ENCODE assay signal across 1 cellular context in the genomic region with DNA sequence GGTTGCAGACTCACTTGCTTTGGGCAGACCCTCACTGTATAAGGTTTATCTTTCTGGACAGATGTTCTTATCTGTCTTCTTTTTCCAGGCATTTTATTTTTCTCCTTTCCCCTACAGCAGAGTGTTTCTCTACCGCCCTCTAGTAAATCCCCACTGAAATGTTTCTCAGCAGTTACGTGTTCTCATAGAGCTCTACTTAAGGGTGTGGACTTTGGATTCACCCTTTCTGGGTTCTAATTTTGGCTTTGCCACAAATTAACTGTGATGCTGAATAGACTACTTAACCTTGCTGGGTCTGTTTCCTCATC.
TF ChIP-seq lines count a peak whose summit lies in the region.

No MANE protein-coding gene starts in this region.

TF ChIP-seq in K562, 482 proteins besides CTCF, POLR2A, EP300 and RAD21 (continued from another document and continues in another):
- peak; percentile 91 for TF ChIP-seq NBN (IDR thresholded peaks at IDR 0.05; ENCODE audit: low read depth)
- TF ChIP-seq, protein P1, sequence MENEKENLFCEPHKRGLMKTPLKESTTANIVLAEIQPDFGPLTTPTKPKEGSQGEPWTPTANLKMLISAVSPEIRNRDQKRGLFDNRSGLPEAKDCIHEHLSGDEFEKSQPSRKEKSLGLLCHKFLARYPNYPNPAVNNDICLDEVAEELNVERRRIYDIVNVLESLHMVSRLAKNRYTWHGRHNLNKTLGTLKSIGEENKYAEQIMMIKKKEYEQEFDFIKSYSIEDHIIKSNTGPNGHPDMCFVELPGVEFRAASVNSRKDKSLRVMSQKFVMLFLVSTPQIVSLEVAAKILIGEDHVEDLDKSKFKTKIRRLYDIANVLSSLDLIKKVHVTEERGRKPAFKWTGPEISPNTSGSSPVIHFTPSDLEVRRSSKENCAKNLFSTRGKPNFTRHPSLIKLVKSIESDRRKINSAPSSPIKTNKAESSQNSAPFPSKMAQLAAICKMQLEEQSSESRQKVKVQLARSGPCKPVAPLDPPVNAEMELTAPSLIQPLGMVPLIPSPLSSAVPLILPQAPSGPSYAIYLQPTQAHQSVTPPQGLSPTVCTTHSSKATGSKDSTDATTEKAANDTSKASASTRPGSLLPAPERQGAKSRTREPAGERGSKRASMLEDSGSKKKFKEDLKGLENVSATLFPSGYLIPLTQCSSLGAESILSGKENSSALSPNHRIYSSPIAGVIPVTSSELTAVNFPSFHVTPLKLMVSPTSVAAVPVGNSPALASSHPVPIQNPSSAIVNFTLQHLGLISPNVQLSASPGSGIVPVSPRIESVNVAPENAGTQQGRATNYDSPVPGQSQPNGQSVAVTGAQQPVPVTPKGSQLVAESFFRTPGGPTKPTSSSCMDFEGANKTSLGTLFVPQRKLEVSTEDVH (IDR thresholded peaks at IDR 0.05; ENCODE audit: low read depth, partially characterized antibody), result peak; percentile 37
- peak; percentile 50 for TF ChIP-seq HDAC3 (IDR thresholded peaks at IDR 0.05; ENCODE audit: borderline replicate concordance, partially characterized antibody)
- TF ChIP-seq ATF1 (CRISPR knock-in tag; IDR thresholded peaks at IDR 0.05), result no peak
- TF ChIP-seq ATF1 (tag; IDR thresholded peaks at IDR 0.05), result peak; percentile 42
- TF ChIP-seq, protein P2, sequence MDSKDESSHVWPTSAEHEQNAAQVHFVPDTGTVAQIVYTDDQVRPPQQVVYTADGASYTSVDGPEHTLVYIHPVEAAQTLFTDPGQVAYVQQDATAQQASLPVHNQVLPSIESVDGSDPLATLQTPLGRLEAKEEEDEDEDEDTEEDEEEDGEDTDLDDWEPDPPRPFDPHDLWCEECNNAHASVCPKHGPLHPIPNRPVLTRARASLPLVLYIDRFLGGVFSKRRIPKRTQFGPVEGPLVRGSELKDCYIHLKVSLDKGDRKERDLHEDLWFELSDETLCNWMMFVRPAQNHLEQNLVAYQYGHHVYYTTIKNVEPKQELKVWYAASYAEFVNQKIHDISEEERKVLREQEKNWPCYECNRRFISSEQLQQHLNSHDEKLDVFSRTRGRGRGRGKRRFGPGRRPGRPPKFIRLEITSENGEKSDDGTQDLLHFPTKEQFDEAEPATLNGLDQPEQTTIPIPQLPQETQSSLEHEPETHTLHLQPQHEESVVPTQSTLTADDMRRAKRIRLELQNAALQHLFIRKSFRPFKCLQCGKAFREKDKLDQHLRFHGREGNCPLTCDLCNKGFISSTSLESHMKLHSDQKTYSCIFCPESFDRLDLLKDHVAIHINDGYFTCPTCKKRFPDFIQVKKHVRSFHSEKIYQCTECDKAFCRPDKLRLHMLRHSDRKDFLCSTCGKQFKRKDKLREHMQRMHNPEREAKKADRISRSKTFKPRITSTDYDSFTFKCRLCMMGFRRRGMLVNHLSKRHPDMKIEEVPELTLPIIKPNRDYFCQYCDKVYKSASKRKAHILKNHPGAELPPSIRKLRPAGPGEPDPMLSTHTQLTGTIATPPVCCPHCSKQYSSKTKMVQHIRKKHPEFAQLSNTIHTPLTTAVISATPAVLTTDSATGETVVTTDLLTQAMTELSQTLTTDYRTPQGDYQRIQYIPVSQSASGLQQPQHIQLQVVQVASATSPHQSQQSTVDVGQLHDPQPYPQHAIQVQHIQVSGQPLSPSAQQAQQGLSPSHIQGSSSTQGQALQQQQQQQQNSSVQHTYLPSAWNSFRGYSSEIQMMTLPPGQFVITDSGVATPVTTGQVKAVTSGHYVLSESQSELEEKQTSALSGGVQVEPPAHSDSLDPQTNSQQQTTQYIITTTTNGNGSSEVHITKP (IDR thresholded peaks at IDR 0.05; ENCODE audit: partially characterized antibody), result peak; percentile 21
- TF ChIP-seq, protein P3, sequence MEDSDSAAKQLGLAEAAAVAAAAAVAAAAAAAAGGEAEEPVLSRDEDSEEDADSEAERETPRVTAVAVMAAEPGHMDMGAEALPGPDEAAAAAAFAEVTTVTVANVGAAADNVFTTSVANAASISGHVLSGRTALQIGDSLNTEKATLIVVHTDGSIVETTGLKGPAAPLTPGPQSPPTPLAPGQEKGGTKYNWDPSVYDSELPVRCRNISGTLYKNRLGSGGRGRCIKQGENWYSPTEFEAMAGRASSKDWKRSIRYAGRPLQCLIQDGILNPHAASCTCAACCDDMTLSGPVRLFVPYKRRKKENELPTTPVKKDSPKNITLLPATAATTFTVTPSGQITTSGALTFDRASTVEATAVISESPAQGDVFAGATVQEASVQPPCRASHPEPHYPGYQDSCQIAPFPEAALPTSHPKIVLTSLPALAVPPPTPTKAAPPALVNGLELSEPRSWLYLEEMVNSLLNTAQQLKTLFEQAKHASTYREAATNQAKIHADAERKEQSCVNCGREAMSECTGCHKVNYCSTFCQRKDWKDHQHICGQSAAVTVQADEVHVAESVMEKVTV (CRISPR knock-in tag; IDR thresholded peaks at IDR 0.05), result peak; percentile 81
- 0 out of 2 replicates have a peak, but pooled peaks have one; percentile 32 for TF ChIP-seq ZNF197 (CRISPR knock-in tag; IDR thresholded peaks at IDR 0.05; ENCODE audit: low read depth)
- TF ChIP-seq BDP1 (IDR thresholded peaks at IDR 0.05; ENCODE audit: insufficient read depth, insufficient read length), result no peak
- TF ChIP-seq TCF7 (IDR thresholded peaks at IDR 0.05; ENCODE audit: borderline replicate concordance), result no peak
- no peak for TF ChIP-seq CEBPG (CRISPR knock-in tag; IDR thresholded peaks at IDR 0.05)
- TF ChIP-seq CEBPG (tag; conservative IDR thresholded peaks at IDR 0.05 in 1 of 2, IDR thresholded peaks at IDR 0.05 in 1 of 2), result no peak
- TF ChIP-seq, protein P4, sequence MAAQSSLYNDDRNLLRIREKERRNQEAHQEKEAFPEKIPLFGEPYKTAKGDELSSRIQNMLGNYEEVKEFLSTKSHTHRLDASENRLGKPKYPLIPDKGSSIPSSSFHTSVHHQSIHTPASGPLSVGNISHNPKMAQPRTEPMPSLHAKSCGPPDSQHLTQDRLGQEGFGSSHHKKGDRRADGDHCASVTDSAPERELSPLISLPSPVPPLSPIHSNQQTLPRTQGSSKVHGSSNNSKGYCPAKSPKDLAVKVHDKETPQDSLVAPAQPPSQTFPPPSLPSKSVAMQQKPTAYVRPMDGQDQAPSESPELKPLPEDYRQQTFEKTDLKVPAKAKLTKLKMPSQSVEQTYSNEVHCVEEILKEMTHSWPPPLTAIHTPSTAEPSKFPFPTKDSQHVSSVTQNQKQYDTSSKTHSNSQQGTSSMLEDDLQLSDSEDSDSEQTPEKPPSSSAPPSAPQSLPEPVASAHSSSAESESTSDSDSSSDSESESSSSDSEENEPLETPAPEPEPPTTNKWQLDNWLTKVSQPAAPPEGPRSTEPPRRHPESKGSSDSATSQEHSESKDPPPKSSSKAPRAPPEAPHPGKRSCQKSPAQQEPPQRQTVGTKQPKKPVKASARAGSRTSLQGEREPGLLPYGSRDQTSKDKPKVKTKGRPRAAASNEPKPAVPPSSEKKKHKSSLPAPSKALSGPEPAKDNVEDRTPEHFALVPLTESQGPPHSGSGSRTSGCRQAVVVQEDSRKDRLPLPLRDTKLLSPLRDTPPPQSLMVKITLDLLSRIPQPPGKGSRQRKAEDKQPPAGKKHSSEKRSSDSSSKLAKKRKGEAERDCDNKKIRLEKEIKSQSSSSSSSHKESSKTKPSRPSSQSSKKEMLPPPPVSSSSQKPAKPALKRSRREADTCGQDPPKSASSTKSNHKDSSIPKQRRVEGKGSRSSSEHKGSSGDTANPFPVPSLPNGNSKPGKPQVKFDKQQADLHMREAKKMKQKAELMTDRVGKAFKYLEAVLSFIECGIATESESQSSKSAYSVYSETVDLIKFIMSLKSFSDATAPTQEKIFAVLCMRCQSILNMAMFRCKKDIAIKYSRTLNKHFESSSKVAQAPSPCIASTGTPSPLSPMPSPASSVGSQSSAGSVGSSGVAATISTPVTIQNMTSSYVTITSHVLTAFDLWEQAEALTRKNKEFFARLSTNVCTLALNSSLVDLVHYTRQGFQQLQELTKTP (IDR thresholded peaks at IDR 0.05; ENCODE audit: low read depth in 1 of 2, partially characterized antibody in 2 of 2), result peak in 1 of 2 experiments; percentile 58
- peak; percentile 30; the same call in 1 of the 2 replicates for TF ChIP-seq ZEB2 (IDR thresholded peaks at IDR 0.05)
- peak; percentile 6 for TF ChIP-seq MEIS2 (IDR thresholded peaks at IDR 0.05; ENCODE audit: partially characterized antibody)
- TF ChIP-seq, protein P5, sequence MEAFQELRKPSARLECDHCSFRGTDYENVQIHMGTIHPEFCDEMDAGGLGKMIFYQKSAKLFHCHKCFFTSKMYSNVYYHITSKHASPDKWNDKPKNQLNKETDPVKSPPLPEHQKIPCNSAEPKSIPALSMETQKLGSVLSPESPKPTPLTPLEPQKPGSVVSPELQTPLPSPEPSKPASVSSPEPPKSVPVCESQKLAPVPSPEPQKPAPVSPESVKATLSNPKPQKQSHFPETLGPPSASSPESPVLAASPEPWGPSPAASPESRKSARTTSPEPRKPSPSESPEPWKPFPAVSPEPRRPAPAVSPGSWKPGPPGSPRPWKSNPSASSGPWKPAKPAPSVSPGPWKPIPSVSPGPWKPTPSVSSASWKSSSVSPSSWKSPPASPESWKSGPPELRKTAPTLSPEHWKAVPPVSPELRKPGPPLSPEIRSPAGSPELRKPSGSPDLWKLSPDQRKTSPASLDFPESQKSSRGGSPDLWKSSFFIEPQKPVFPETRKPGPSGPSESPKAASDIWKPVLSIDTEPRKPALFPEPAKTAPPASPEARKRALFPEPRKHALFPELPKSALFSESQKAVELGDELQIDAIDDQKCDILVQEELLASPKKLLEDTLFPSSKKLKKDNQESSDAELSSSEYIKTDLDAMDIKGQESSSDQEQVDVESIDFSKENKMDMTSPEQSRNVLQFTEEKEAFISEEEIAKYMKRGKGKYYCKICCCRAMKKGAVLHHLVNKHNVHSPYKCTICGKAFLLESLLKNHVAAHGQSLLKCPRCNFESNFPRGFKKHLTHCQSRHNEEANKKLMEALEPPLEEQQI (IDR thresholded peaks at IDR 0.05), result peak; percentile 85
- TF ChIP-seq NEUROD1 (IDR thresholded peaks at IDR 0.05; ENCODE audit: borderline replicate concordance, low read depth, low read length, partially characterized antibody), result peak; percentile 41
- TF ChIP-seq TEAD4 (IDR thresholded peaks at IDR 0.05; ENCODE audit: low read length), result peak; percentile 88
- TF ChIP-seq TEAD4 (CRISPR knock-in tag; IDR thresholded peaks at IDR 0.05; ENCODE audit: borderline replicate concordance), result no peak
- TF ChIP-seq MAZ (CRISPR knock-in tag; conservative IDR thresholded peaks at IDR 0.05 in 1 of 2, IDR thresholded peaks at IDR 0.05 in 1 of 2), result peak; percentile 17 to 60; a peak in 1 of 4 replicates
- TF ChIP-seq NCOR1 (IDR thresholded peaks at IDR 0.05), result peak; percentile 88
- TF ChIP-seq TFAM (CRISPR knock-in tag; conservative IDR thresholded peaks at IDR 0.05), result no peak
- no peak for TF ChIP-seq ZKSCAN3 (CRISPR knock-in tag; IDR thresholded peaks at IDR 0.05)
- peak in 1 of 2 experiments; percentile 36 for TF ChIP-seq NCOA2 (IDR thresholded peaks at IDR 0.05; ENCODE audit: partially characterized antibody in 2 of 2)
- no peak for TF ChIP-seq MCM7 (IDR thresholded peaks at IDR 0.05)
- TF ChIP-seq CC2D1A (IDR thresholded peaks at IDR 0.05), result peak; percentile 81; the same call in 1 of the 2 replicates
- peak; percentile 92 for TF ChIP-seq MTA2 (IDR thresholded peaks at IDR 0.05; ENCODE audit: low read depth)
- TF ChIP-seq C11orf30 (IDR thresholded peaks at IDR 0.05; ENCODE audit: low read depth), result peak; percentile 8
- TF ChIP-seq, protein P6, sequence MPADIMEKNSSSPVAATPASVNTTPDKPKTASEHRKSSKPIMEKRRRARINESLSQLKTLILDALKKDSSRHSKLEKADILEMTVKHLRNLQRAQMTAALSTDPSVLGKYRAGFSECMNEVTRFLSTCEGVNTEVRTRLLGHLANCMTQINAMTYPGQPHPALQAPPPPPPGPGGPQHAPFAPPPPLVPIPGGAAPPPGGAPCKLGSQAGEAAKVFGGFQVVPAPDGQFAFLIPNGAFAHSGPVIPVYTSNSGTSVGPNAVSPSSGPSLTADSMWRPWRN (IDR thresholded peaks at IDR 0.05; ENCODE audit: low read depth), result peak; percentile 35; the same call in 1 of the 2 replicates
- peak; percentile 24; the same call in 1 of the 2 replicates for TF ChIP-seq MTA1 (IDR thresholded peaks at IDR 0.05; ENCODE audit: borderline replicate concordance)
- TF ChIP-seq CBX3 (IDR thresholded peaks at IDR 0.05; ENCODE audit: borderline replicate concordance in 1 of 2, low read length in 2 of 2), result 0 out of 3 replicates have a peak, but pooled peaks of 1 of the 2 experiments have one; percentile 17
- TF ChIP-seq ARNT (IDR thresholded peaks at IDR 0.05), result peak in 1 of 2 experiments; percentile 94; a peak in 2 of 4 replicates
- TF ChIP-seq TCF3 (CRISPR knock-in tag; IDR thresholded peaks at IDR 0.05), result peak; percentile 91
- TF ChIP-seq, protein P7, sequence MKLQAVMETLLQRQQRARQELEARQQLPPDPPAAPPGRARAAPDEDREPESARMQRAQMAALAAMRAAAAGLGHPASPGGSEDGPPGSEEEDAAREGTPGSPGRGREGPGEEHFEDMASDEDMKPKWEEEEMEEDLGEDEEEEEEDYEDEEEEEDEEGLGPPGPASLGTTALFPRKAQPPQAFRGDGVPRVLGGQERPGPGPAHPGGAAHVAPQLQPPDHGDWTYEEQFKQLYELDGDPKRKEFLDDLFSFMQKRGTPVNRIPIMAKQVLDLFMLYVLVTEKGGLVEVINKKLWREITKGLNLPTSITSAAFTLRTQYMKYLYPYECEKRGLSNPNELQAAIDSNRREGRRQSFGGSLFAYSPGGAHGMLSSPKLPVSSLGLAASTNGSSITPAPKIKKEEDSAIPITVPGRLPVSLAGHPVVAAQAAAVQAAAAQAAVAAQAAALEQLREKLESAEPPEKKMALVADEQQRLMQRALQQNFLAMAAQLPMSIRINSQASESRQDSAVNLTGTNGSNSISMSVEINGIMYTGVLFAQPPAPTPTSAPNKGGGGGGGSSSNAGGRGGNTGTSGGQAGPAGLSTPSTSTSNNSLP (IDR thresholded peaks at IDR 0.05; ENCODE audit: borderline replicate concordance, low read depth, low read length), result peak; percentile 73; the same call in 1 of the 2 replicates
- peak; percentile 51; the same call in 1 of the 2 replicates for TF ChIP-seq ARID2 (IDR thresholded peaks at IDR 0.05)
